ENCODE assay signal across 19 cellular contexts in genomic region chr10:73796766-73797165, GRCh38. TPM values are rescaled to one million over a fixed set of nuclear protein-coding genes. Genes with fewer than 3 reads are reported as not detected.
DNase-seq lines count a peak whose midpoint lies in the region; ATAC-seq lines count a peak whose summit lies in the region.
"Had no signal": no experiment of that assay in that cellular context is flagged by ENCODE, and none has a peak within 500 bp of the region (broad histone marks: within the 10 kb centered on the region; RNA-seq: fewer than 3 reads in every experiment).

No MANE protein-coding gene starts in this region.

- H3K4me3 ChIP-seq in naive thymus-derived CD4-positive, alpha-beta T cell (ENCODE audit: low read length), result no peak overlapping the region
- H3K4me3 ChIP-seq: HAP-1 had no signal

- POLR2A ChIA-PET in naive thymus-derived CD4-positive, alpha-beta T cell (lab: Charles Lee), result interaction anchor here (6.4 kb wide), 1 partner anchor 11 kb away, joined by 42 read pairs; no protein-coding TSS in a partner anchor

- no peak for ATAC-seq in activated T-cell treated with anti-CD3 and anti-CD28 coated beads, Interleukin-2, amount 50 U/mL, for 4 hours
- no peak for ATAC-seq in naive thymus-derived CD4-positive, alpha-beta T cell
- ATAC-seq in stimulated activated naive CD8-positive, alpha-beta T cell treated with anti-CD3 and anti-CD28 coated beads, Interleukin-15, amount 100 ng/mL, for 72 hours, result peak; percentile 10

- H3K9me3 ChIP-seq in naive thymus-derived CD4-positive, alpha-beta T cell (ENCODE audit: control insufficient read depth in 2 of 3, low read length in 3 of 3), result no peaks in the 10 kb centered on the region
- H3K9me3 ChIP-seq: BE2C, HAP-1 had no signal

- no peak overlapping the region for H3K27ac ChIP-seq in naive thymus-derived CD4-positive, alpha-beta T cell (ENCODE audit: low read depth, low read length)
- H3K27ac ChIP-seq: HL-60 had no signal

- H3K27me3 Mint-ChIP-seq in activated T-cell treated with anti-CD3 and anti-CD28 coated beads, Interleukin-2, amount 50 U/mL, for 24 hours, result no peaks in the 10 kb centered on the region
- H3K27me3 Mint-ChIP-seq in activated T-cell treated with anti-CD3 and anti-CD28 coated beads, Interleukin-2, amount 50 U/mL, for 4 hours (ENCODE audit: low read depth), result no peaks in the 10 kb centered on the region
- no peaks in the 10 kb centered on the region for H3K27me3 Mint-ChIP-seq in activated T-helper 1 cell treated with anti-CD3 and anti-CD28 coated beads, Interleukin-12 subunit alpha, Interleukin-12 subunit beta, Interleukin-2, Interleukin-4 antibody, amounts not matched to agents 30 ng/mL and 10 ng/mL and 1 ng/mL, durations not matched to agents 14 hours and 24 hours and 36 hours (ENCODE audit: insufficient read depth)
- no peaks in the 10 kb centered on the region for H3K27me3 Mint-ChIP-seq in naive thymus-derived CD4-positive, alpha-beta T cell
- no peaks in the 10 kb centered on the region for H3K27me3 Mint-ChIP-seq in stimulated activated naive CD8-positive, alpha-beta T cell treated with anti-CD3 and anti-CD28 coated beads, Interleukin-15, amount 100 ng/mL, for 72 hours
- H3K27me3 Mint-ChIP-seq: CD4-positive, alpha-beta memory T cell had no signal

- CTCF ChIA-PET in naive thymus-derived CD4-positive, alpha-beta T cell (lab: Charles Lee), result no interaction called here

- no peaks in the 10 kb centered on the region for H3K4me1 ChIP-seq in naive thymus-derived CD4-positive, alpha-beta T cell (ENCODE audit: control insufficient read depth in 2 of 2, insufficient read depth in 2 of 2, low read length in 2 of 2)
- H3K4me1 ChIP-seq: BE2C, HAP-1 had no signal

- H3K4me3 Mint-ChIP-seq in activated T-cell treated with anti-CD3 and anti-CD28 coated beads, Interleukin-2, amount 50 U/mL, for 24 hours, result no peak overlapping the region
- no peak overlapping the region for H3K4me3 Mint-ChIP-seq in activated T-cell treated with anti-CD3 and anti-CD28 coated beads, Interleukin-2, amount 50 U/mL, for 4 hours
- no peak overlapping the region for H3K4me3 Mint-ChIP-seq in activated T-helper 1 cell treated with anti-CD3 and anti-CD28 coated beads, Interleukin-12 subunit alpha, Interleukin-12 subunit beta, Interleukin-2, Interleukin-4 antibody, amounts not matched to agents 30 ng/mL and 10 ng/mL and 1 ng/mL, durations not matched to agents 14 hours and 24 hours and 36 hours
- H3K4me3 Mint-ChIP-seq in naive thymus-derived CD4-positive, alpha-beta T cell, result no peak overlapping the region
- H3K4me3 Mint-ChIP-seq in stimulated activated naive CD8-positive, alpha-beta T cell treated with anti-CD3 and anti-CD28 coated beads, Interleukin-15, amount 100 ng/mL, for 72 hours, result no peak overlapping the region
- H3K4me3 Mint-ChIP-seq: CD4-positive, alpha-beta memory T cell had no signal

- no peaks in the 10 kb centered on the region for H3K9me3 Mint-ChIP-seq in activated T-cell treated with anti-CD3 and anti-CD28 coated beads, Interleukin-2, amount 50 U/mL, for 24 hours
- no peaks in the 10 kb centered on the region for H3K9me3 Mint-ChIP-seq in activated T-cell treated with anti-CD3 and anti-CD28 coated beads, Interleukin-2, amount 50 U/mL, for 4 hours
- H3K9me3 Mint-ChIP-seq in activated T-helper 1 cell treated with anti-CD3 and anti-CD28 coated beads, Interleukin-12 subunit alpha, Interleukin-12 subunit beta, Interleukin-2, Interleukin-4 antibody, amounts not matched to agents 30 ng/mL and 10 ng/mL and 1 ng/mL, durations not matched to agents 14 hours and 24 hours and 36 hours, result no peaks in the 10 kb centered on the region
- H3K9me3 Mint-ChIP-seq in naive thymus-derived CD4-positive, alpha-beta T cell, result peaks cover 0 to 1% (median 0%) of the 10 kb centered on the region in 11 donors
- no peaks in the 10 kb centered on the region for H3K9me3 Mint-ChIP-seq in stimulated activated naive CD8-positive, alpha-beta T cell treated with anti-CD3 and anti-CD28 coated beads, Interleukin-15, amount 100 ng/mL, for 72 hours
- H3K9me3 Mint-ChIP-seq: CD4-positive, alpha-beta memory T cell had no signal

- no peak for DNase-seq in activated T-cell treated with anti-CD3 and anti-CD28 coated beads, Interleukin-2, amount 50 U/mL, for 24 hours
- DNase-seq in activated T-cell treated with anti-CD3 and anti-CD28 coated beads, Interleukin-2, amount 50 U/mL, for 4 hours, result no peak
- DNase-seq in activated T-helper 1 cell treated with anti-CD3 and anti-CD28 coated beads, Interleukin-12 subunit alpha, Interleukin-12 subunit beta, Interleukin-2, Interleukin-4 antibody, amounts not matched to agents 30 ng/mL and 10 ng/mL and 1 ng/mL, durations not matched to agents 14 hours and 24 hours and 36 hours (ENCODE audit: low spot score), result no peak
- DNase-seq in naive thymus-derived CD4-positive, alpha-beta T cell, result no peak
- no peak for DNase-seq in stimulated activated naive CD8-positive, alpha-beta T cell treated with anti-CD3 and anti-CD28 coated beads, Interleukin-15, amount 100 ng/mL, for 72 hours
- DNase-seq in NCI-H345 treated with DMSO at 0.1 percent for 48 hours (lab: John Stamatoyannopoulos, UW; ENCODE audit: unreplicated experiment) (no peak), retina (no peak), epidermal melanocyte (ENCODE audit: insufficient read length, low spot score) (no peak)
- DNase-seq: 8988T; BE2C; Calu3; CD4-positive, alpha-beta memory T cell; NCI-H187; NCI-H748 treated with DMSO at 0.1 percent for 48 hours; OCI-M1; RPMI8226; SIG-M5 had no signal

- peak overlapping the region; percentile 40 for H3K27ac Mint-ChIP-seq in activated T-cell treated with anti-CD3 and anti-CD28 coated beads, Interleukin-2, amount 50 U/mL, for 24 hours
- peak overlapping the region; percentile 58 for H3K27ac Mint-ChIP-seq in activated T-helper 1 cell treated with anti-CD3 and anti-CD28 coated beads, Interleukin-12 subunit alpha, Interleukin-12 subunit beta, Interleukin-2, Interleukin-4 antibody, amounts not matched to agents 30 ng/mL and 10 ng/mL and 1 ng/mL, durations not matched to agents 14 hours and 24 hours and 36 hours
- peak overlapping the region in 6 of 9 donors; percentile 6 to 81 (median 48) for H3K27ac Mint-ChIP-seq in naive thymus-derived CD4-positive, alpha-beta T cell
- peak overlapping the region in 1 of 2 donors; percentile 54 for H3K27ac Mint-ChIP-seq in stimulated activated naive CD8-positive, alpha-beta T cell treated with anti-CD3 and anti-CD28 coated beads, Interleukin-15, amount 100 ng/mL, for 72 hours

- H3K27me3 ChIP-seq in naive thymus-derived CD4-positive, alpha-beta T cell (ENCODE audit: control insufficient read depth in 2 of 2, insufficient read depth in 2 of 2, low read length in 2 of 2), result no peaks in the 10 kb centered on the region
- H3K27me3 ChIP-seq: BE2C had no signal

- intact Hi-C loops in activated T-helper 1 cell treated with anti-CD3 and anti-CD28 coated beads, Interleukin-12 subunit alpha, Interleukin-12 subunit beta, Interleukin-2, Interleukin-4 antibody, amounts not matched to agents 30 ng/mL and 10 ng/mL and 1 ng/mL, durations not matched to agents 14 hours and 24 hours and 36 hours (cut with micrococcal nuclease), result no loop called here
- intact Hi-C loops in naive thymus-derived CD4-positive, alpha-beta T cell (cut with micrococcal nuclease), result no loop called here

- H3K4me1 Mint-ChIP-seq in activated T-cell treated with anti-CD3 and anti-CD28 coated beads, Interleukin-2, amount 50 U/mL, for 24 hours (ENCODE audit: low read depth), result peaks cover 2% of the 10 kb centered on the region
- H3K4me1 Mint-ChIP-seq in activated T-cell treated with anti-CD3 and anti-CD28 coated beads, Interleukin-2, amount 50 U/mL, for 4 hours (ENCODE audit: low read depth), result peaks cover 1% of the 10 kb centered on the region
- no peaks in the 10 kb centered on the region for H3K4me1 Mint-ChIP-seq in activated T-helper 1 cell treated with anti-CD3 and anti-CD28 coated beads, Interleukin-12 subunit alpha, Interleukin-12 subunit beta, Interleukin-2, Interleukin-4 antibody, amounts not matched to agents 30 ng/mL and 10 ng/mL and 1 ng/mL, durations not matched to agents 14 hours and 24 hours and 36 hours (ENCODE audit: low read depth)
- H3K4me1 Mint-ChIP-seq in naive thymus-derived CD4-positive, alpha-beta T cell, result peaks cover 0 to 10% (median 5%) of the 10 kb centered on the region in 7 donors
- H3K4me1 Mint-ChIP-seq in stimulated activated naive CD8-positive, alpha-beta T cell treated with anti-CD3 and anti-CD28 coated beads, Interleukin-15, amount 100 ng/mL, for 72 hours, result peaks cover 18% of the 10 kb centered on the region

- peaks cover 15 to 78% (median 23%) of the 10 kb centered on the region in 3 experiments for H3K36me3 ChIP-seq in naive thymus-derived CD4-positive, alpha-beta T cell (ENCODE audit: control insufficient read depth in 2 of 3, insufficient read depth in 3 of 3, low read length in 3 of 3)

- H3K36me3 Mint-ChIP-seq in activated T-cell treated with anti-CD3 and anti-CD28 coated beads, Interleukin-2, amount 50 U/mL, for 24 hours (ENCODE audit: low read depth), result peaks cover 92% of the 10 kb centered on the region
- peaks cover 29% of the 10 kb centered on the region for H3K36me3 Mint-ChIP-seq in activated T-cell treated with anti-CD3 and anti-CD28 coated beads, Interleukin-2, amount 50 U/mL, for 4 hours (ENCODE audit: insufficient read depth)
- H3K36me3 Mint-ChIP-seq in activated T-helper 1 cell treated with anti-CD3 and anti-CD28 coated beads, Interleukin-12 subunit alpha, Interleukin-12 subunit beta, Interleukin-2, Interleukin-4 antibody, amounts not matched to agents 30 ng/mL and 10 ng/mL and 1 ng/mL, durations not matched to agents 14 hours and 24 hours and 36 hours (ENCODE audit: low read depth), result peaks cover 43% of the 10 kb centered on the region
- peaks cover 4 to 28% (median 18%) of the 10 kb centered on the region in 5 donors for H3K36me3 Mint-ChIP-seq in naive thymus-derived CD4-positive, alpha-beta T cell

RNA-seq across cellular contexts. Expression of gene ZSWIM8, which starts 11.4 kb away (rescaled TPM):
- 10 to 100 TPM; 31.3 to 41.2 (median 40.5) TPM for total RNA-seq in activated T-cell treated with anti-CD3 and anti-CD28 coated beads, Interleukin-2, amount 50 U/mL, for 4 hours
- 54.2 and 56.3 TPM in 2 replicates for total RNA-seq in activated T-helper 1 cell treated with anti-CD3 and anti-CD28 coated beads, Interleukin-12 subunit alpha, Interleukin-12 subunit beta, Interleukin-2, Interleukin-4 antibody, amounts not matched to agents 30 ng/mL and 10 ng/mL and 1 ng/mL, durations not matched to agents 14 hours and 24 hours and 36 hours
- 100 to 1,000 TPM in 1 of 5 experiments, 10 to 100 TPM in 4; 70.9 to 102 (median 83.2) TPM for total RNA-seq in naive thymus-derived CD4-positive, alpha-beta T cell
- 10 to 100 TPM in 1 of 2 donors, 1 to 10 TPM in 1; 9.9 to 27.9 TPM for polyA plus RNA-seq in naive thymus-derived CD4-positive, alpha-beta T cell

RNA-seq across cellular contexts. Expression of gene NDST2, which starts 14.6 kb away (rescaled TPM):
- 10 to 100 TPM; 51.1 to 67.1 (median 58.7) TPM for total RNA-seq in activated T-cell treated with anti-CD3 and anti-CD28 coated beads, Interleukin-2, amount 50 U/mL, for 4 hours
- total RNA-seq in activated T-helper 1 cell treated with anti-CD3 and anti-CD28 coated beads, Interleukin-12 subunit alpha, Interleukin-12 subunit beta, Interleukin-2, Interleukin-4 antibody, amounts not matched to agents 30 ng/mL and 10 ng/mL and 1 ng/mL, durations not matched to agents 14 hours and 24 hours and 36 hours, result 51.7 and 53.2 TPM in 2 replicates
- total RNA-seq in naive thymus-derived CD4-positive, alpha-beta T cell, result 100 to 1,000 TPM in 3 of 5 experiments, 10 to 100 TPM in 2; 74.2 to 117 (median 104) TPM
- 10 to 100 TPM; 23.1 to 34.3 TPM for polyA plus RNA-seq in naive thymus-derived CD4-positive, alpha-beta T cell

RNA-seq across cellular contexts. Expression of gene CHCHD1, which starts 14.9 kb away (rescaled TPM):
- 10 to 100 TPM; 34.7 to 35.9 (median 35.9) TPM for total RNA-seq in activated T-cell treated with anti-CD3 and anti-CD28 coated beads, Interleukin-2, amount 50 U/mL, for 4 hours
- 30.9 and 33.5 TPM in 2 replicates for total RNA-seq in activated T-helper 1 cell treated with anti-CD3 and anti-CD28 coated beads, Interleukin-12 subunit alpha, Interleukin-12 subunit beta, Interleukin-2, Interleukin-4 antibody, amounts not matched to agents 30 ng/mL and 10 ng/mL and 1 ng/mL, durations not matched to agents 14 hours and 24 hours and 36 hours
- 10 to 100 TPM in 3 of 5 experiments, 1 to 10 TPM in 2; 5.6 to 31.4 (median 14.9) TPM for total RNA-seq in naive thymus-derived CD4-positive, alpha-beta T cell
- polyA plus RNA-seq in naive thymus-derived CD4-positive, alpha-beta T cell, result 10 to 100 TPM; 40.5 to 49.6 TPM

RNA-seq across cellular contexts. Expression of gene SEC24C, which starts 52.6 kb away (rescaled TPM):
- 100 to 1,000 TPM; 101 to 109 (median 107) TPM for total RNA-seq in activated T-cell treated with anti-CD3 and anti-CD28 coated beads, Interleukin-2, amount 50 U/mL, for 4 hours
- 112 and 114 TPM in 2 replicates for total RNA-seq in activated T-helper 1 cell treated with anti-CD3 and anti-CD28 coated beads, Interleukin-12 subunit alpha, Interleukin-12 subunit beta, Interleukin-2, Interleukin-4 antibody, amounts not matched to agents 30 ng/mL and 10 ng/mL and 1 ng/mL, durations not matched to agents 14 hours and 24 hours and 36 hours
- 100 to 1,000 TPM in 2 of 5 experiments, 10 to 100 TPM in 3; 68.7 to 122 (median 95.4) TPM for total RNA-seq in naive thymus-derived CD4-positive, alpha-beta T cell
- 10 to 100 TPM; 23.3 to 41.4 TPM for polyA plus RNA-seq in naive thymus-derived CD4-positive, alpha-beta T cell
